11 cellular contexts compared by ENCODE assay signal in genomic region chr6:14658909-14659561, GRCh38.
DNase-seq lines count a peak whose midpoint lies in the region; ATAC-seq and TF ChIP-seq lines count a peak whose summit lies in the region.
"Had no signal": no experiment of that assay in that cellular context is flagged by ENCODE, and none has a peak within 500 bp of the region (broad histone marks: within the 10 kb centered on the region; RNA-seq: fewer than 3 reads in every experiment).

No MANE protein-coding gene starts in this region.

- H3K4me3 Mint-ChIP-seq in activated T-cell treated with anti-CD3 and anti-CD28 coated beads, Interleukin-2, amount 50 U/mL, for 72 hours, result peak overlapping the region; percentile 20 to 44
- H3K4me3 Mint-ChIP-seq in dendritic cell treated with granulocyte-macrophage colony-stimulating factor and Interleukin-4, amounts not matched to agents 40 ng/mL and 50 ng/mL, for 4 days, result no peak overlapping the region
- H3K4me3 Mint-ChIP-seq in effector memory CD8-positive, alpha-beta T cell, result no peak overlapping the region

- H4K20me1 ChIP-seq in OCI-LY7 (ENCODE audit: insufficient read depth, low read length), result no peaks in the 10 kb centered on the region

- H3K4me1 Mint-ChIP-seq in activated T-cell treated with anti-CD3 and anti-CD28 coated beads, Interleukin-2, amount 50 U/mL, for 72 hours (ENCODE audit: low read depth), result peaks cover 4% of the 10 kb centered on the region
- peaks cover 35% of the 10 kb centered on the region for H3K4me1 Mint-ChIP-seq in dendritic cell treated with granulocyte-macrophage colony-stimulating factor and Interleukin-4, amounts not matched to agents 40 ng/mL and 50 ng/mL, for 4 days (ENCODE audit: low read depth)
- H3K4me1 Mint-ChIP-seq in effector memory CD8-positive, alpha-beta T cell (ENCODE audit: low read depth in 2 of 2), result peaks cover 5 to 18% of the 10 kb centered on the region in 2 donors

- no peaks in the 10 kb centered on the region for H3K27me3 Mint-ChIP-seq in activated T-cell treated with anti-CD3 and anti-CD28 coated beads, Interleukin-2, amount 50 U/mL, for 72 hours (ENCODE audit: low read depth)
- peaks cover 6% of the 10 kb centered on the region for H3K27me3 Mint-ChIP-seq in dendritic cell treated with granulocyte-macrophage colony-stimulating factor and Interleukin-4, amounts not matched to agents 40 ng/mL and 50 ng/mL, for 4 days
- H3K27me3 Mint-ChIP-seq in effector memory CD8-positive, alpha-beta T cell, result peaks cover 7 to 18% of the 10 kb centered on the region in 2 donors

- DNase-seq in activated T-cell treated with anti-CD3 and anti-CD28 coated beads, Interleukin-2, amount 50 U/mL, for 72 hours, result peak in 1 of 2 donors; percentile 18
- DNase-seq in activated T-cell treated with anti-CD3 and anti-CD28 coated beads, Interleukin-2, amount 50 U/mL, for 48 hours, result no peak
- no peak for DNase-seq in OCI-LY7 (ENCODE audit: low spot score)
- no peak for DNase-seq in heart right ventricle
- no peak for DNase-seq in effector memory CD8-positive, alpha-beta T cell
- DNase-seq: activated CD4-positive, alpha-beta T cell treated with anti-CD3 and anti-CD28 coated beads for 4 hours; kidney glomerular epithelial cell had no signal

- TF ChIP-seq CTCF in OCI-LY7 (conservative IDR thresholded peaks at IDR 0.05; ENCODE audit: low read length) (no peak), heart right ventricle (IDR thresholded peaks at IDR 0.05) (no peak)

- H3K9me3 ChIP-seq in OCI-LY7 (ENCODE audit: low read length) (no peaks in the 10 kb centered on the region), thymus (ENCODE audit: control insufficient read depth) (no peaks in the 10 kb centered on the region), heart right ventricle (no peaks in the 10 kb centered on the region)

- 0 out of 2 replicates have a peak overlapping the region, but pooled peaks have one; percentile 4 for H3K4me2 ChIP-seq in OCI-LY7 (ENCODE audit: low read length)
- H3K4me2 ChIP-seq: PC-9 had no signal

- POLR2A ChIA-PET in OCI-LY7 (lab: Charles Lee), result interaction anchor here (0.5 to 0.8 kb wide), 3 partner anchors 29 to 766 kb away, joined by 3 to 4 read pairs (median 4); no protein-coding TSS in a partner anchor

- H3K4me1 ChIP-seq in OCI-LY7 (ENCODE audit: insufficient read depth, low read length, poor library complexity, severe bottlenecking) (peaks cover 83% of the 10 kb centered on the region), thymus (ENCODE audit: control insufficient read depth, insufficient read depth, low read length) (peaks cover 67% of the 10 kb centered on the region), heart right ventricle (peaks cover 0 to 41% (median 20%) of the 10 kb centered on the region in 9 donors)

- no peaks in the 10 kb centered on the region for H3K36me3 ChIP-seq in OCI-LY7 (ENCODE audit: insufficient read depth, low read length)
- no peaks in the 10 kb centered on the region for H3K36me3 ChIP-seq in thymus (ENCODE audit: control insufficient read depth, insufficient read depth)
- no peaks in the 10 kb centered on the region for H3K36me3 ChIP-seq in heart right ventricle

- no peak overlapping the region for H3K27ac Mint-ChIP-seq in activated T-cell treated with anti-CD3 and anti-CD28 coated beads, Interleukin-2, amount 50 U/mL, for 72 hours
- H3K27ac Mint-ChIP-seq in dendritic cell treated with granulocyte-macrophage colony-stimulating factor and Interleukin-4, amounts not matched to agents 40 ng/mL and 50 ng/mL, for 4 days, result peak overlapping the region; percentile 57
- H3K27ac Mint-ChIP-seq in effector memory CD8-positive, alpha-beta T cell, result no peak overlapping the region

- WGBS in thymus, result 52% methylated on average over 6 of the region's 6 CpGs
- 53 to 57% methylated on average over 6 of the region's 6 CpGs for WGBS in heart right ventricle, 2 donors

- no peaks in the 10 kb centered on the region for H3K36me3 Mint-ChIP-seq in activated T-cell treated with anti-CD3 and anti-CD28 coated beads, Interleukin-2, amount 50 U/mL, for 72 hours (ENCODE audit: insufficient read depth in 2 of 2)
- no peaks in the 10 kb centered on the region for H3K36me3 Mint-ChIP-seq in dendritic cell treated with granulocyte-macrophage colony-stimulating factor and Interleukin-4, amounts not matched to agents 40 ng/mL and 50 ng/mL, for 4 days (ENCODE audit: low read depth)
- H3K36me3 Mint-ChIP-seq in effector memory CD8-positive, alpha-beta T cell (ENCODE audit: insufficient read depth), result peaks cover 3% of the 10 kb centered on the region

- CTCF ChIA-PET in OCI-LY7 (lab: Charles Lee; ENCODE audit: unreplicated experiment), result no interaction called here

- no peaks in the 10 kb centered on the region for H3K79me2 ChIP-seq in OCI-LY7 (ENCODE audit: insufficient read depth, low read depth, low read length)

- peak in 1 of 2 donors; percentile 27 for ATAC-seq in activated T-cell treated with anti-CD3 and anti-CD28 coated beads, Interleukin-2, amount 50 U/mL, for 72 hours (replicated peaks in 1 of 2)
- ATAC-seq in GM18870 (IDR thresholded peaks at IDR 0.05; ENCODE audit: unreplicated experiment) (no peak), heart right ventricle (no peak)
- no peak for ATAC-seq in effector memory CD8-positive, alpha-beta T cell (replicated peaks)

- BruUV-seq in OCI-LY7 (replicated peaks; lab: Mats Ljungman, UMichigan), result no TSS peak

- H2AFZ ChIP-seq in OCI-LY7 (ENCODE audit: low read length), result no peak overlapping the region
- H2AFZ ChIP-seq: PC-9 had no signal

- intact Hi-C loops in OCI-LY7 (cut with micrococcal nuclease; ENCODE audit: unreplicated experiment), result no loop called here
- intact Hi-C loops in dendritic cell treated with granulocyte-macrophage colony-stimulating factor and Interleukin-4, amounts not matched to agents 40 ng/mL and 50 ng/mL, for 4 days (cut with micrococcal nuclease), result no loop called here
- intact Hi-C loops in heart right ventricle (cut with DNase I), result no loop called here

- H3K9me2 ChIP-seq in OCI-LY7 (ENCODE audit: insufficient read depth, low read length), result no peaks in the 10 kb centered on the region

- H3K4me3 ChIP-seq in OCI-LY7 (ENCODE audit: low read depth, low read length, poor library complexity, severe bottlenecking), result no peak overlapping the region
- no peak overlapping the region for H3K4me3 ChIP-seq in thymus (ENCODE audit: low read length)
- H3K4me3 ChIP-seq in heart right ventricle, result no peak overlapping the region
- H3K4me3 ChIP-seq: PC-9 had no signal

- H3K27ac ChIP-seq in OCI-LY7 (ENCODE audit: low read depth, low read length, poor library complexity, severe bottlenecking) (no peak overlapping the region), thymus (ENCODE audit: low read depth) (peak overlapping the region; percentile 31), heart right ventricle (no peak overlapping the region)
- H3K27ac ChIP-seq: PC-9 had no signal

- H3K27me3 ChIP-seq in thymus (ENCODE audit: control insufficient read depth, insufficient read depth) (no peaks in the 10 kb centered on the region), heart right ventricle (no peaks in the 10 kb centered on the region)

- H3K9me3 Mint-ChIP-seq in activated T-cell treated with anti-CD3 and anti-CD28 coated beads, Interleukin-2, amount 50 U/mL, for 72 hours, result peaks cover 0 to 1% of the 10 kb centered on the region in 2 donors
- H3K9me3 Mint-ChIP-seq in dendritic cell treated with granulocyte-macrophage colony-stimulating factor and Interleukin-4, amounts not matched to agents 40 ng/mL and 50 ng/mL, for 4 days, result no peaks in the 10 kb centered on the region
- H3K9me3 Mint-ChIP-seq in effector memory CD8-positive, alpha-beta T cell, result no peaks in the 10 kb centered on the region

Comparison
In these comparisons a context has a peak if more than half of its experiments do, and no peak if none do; other contexts are left out.
1. H3K4me3 Mint-ChIP-seq: peak in activated T-cell treated with anti-CD3 and anti-CD28 coated beads, Interleukin-2, amount 50 U/mL, for 72 hours (2 of 2); none in dendritic cell treated with granulocyte-macrophage colony-stimulating factor and Interleukin-4, amounts not matched to agents 40 ng/mL and 50 ng/mL, for 4 days (single experiment) and effector memory CD8-positive, alpha-beta T cell (0 of 2).